ENCODE assay signal across 9 cellular contexts in genomic region chr7:128672927-128673517, GRCh38. TPM values are rescaled to one million over a fixed set of nuclear protein-coding genes. Genes with fewer than 3 reads are reported as not detected.
DNase-seq lines count a peak whose midpoint lies in the region; ATAC-seq and TF ChIP-seq lines count a peak whose summit lies in the region.
"Had no signal": no experiment of that assay in that cellular context is flagged by ENCODE, and none has a peak within 500 bp of the region (broad histone marks: within the 10 kb centered on the region; RNA-seq: fewer than 3 reads in every experiment).

No MANE protein-coding gene starts in this region.

- DNase-seq in BE2C (peak; percentile 61), HCT116 (ENCODE audit: low read depth, low spot score) (peak; percentile 12), amniotic epithelial cell (ENCODE audit: low read depth) (peak; percentile 27), iris pigment epithelial cell (ENCODE audit: low read depth) (peak; percentile 45), NCI-H1417 treated with DMSO at 0.1 percent for 48 hours (lab: John Stamatoyannopoulos, UW) (no peak), inferior parietal cortex (ENCODE audit: extremely low spot score) (no peak), CD1c-positive myeloid dendritic cell (ENCODE audit: extremely low spot score) (no peak), HK-2 (ENCODE audit: unreplicated experiment) (no peak)

- H2AFZ ChIP-seq in HCT116 (ENCODE audit: low read depth, low read length, poor library complexity, severe bottlenecking): peak overlapping the region; percentile 35

- RAD21 ChIA-PET in HCT116 (lab: Charles Lee; ENCODE audit: low non-redundant PET in 1 of 2, low total read pairs in 2 of 2, uncharacterized antibody in 2 of 2, unreplicated experiment in 2 of 2): no interaction called here

- CTCF ChIA-PET in HCT116 (lab: Charles Lee): no interaction called here

- H3K9me2 ChIP-seq in HCT116 (ENCODE audit: insufficient read depth): no peaks in the 10 kb centered on the region

- peak; percentile 82 for TF ChIP-seq CTCF in BE2C (IDR thresholded peaks at IDR 0.05; ENCODE audit: low read depth, low read length)
- peak; percentile 27 to 67 (median 66); a peak in 5 of 6 replicates for TF ChIP-seq CTCF in HCT116 (IDR thresholded peaks at IDR 0.05 in 2 of 3, conservative IDR thresholded peaks at IDR 0.05 in 1 of 3; ENCODE audit: borderline replicate concordance in 1 of 3, insufficient read depth in 1 of 3, low read depth in 2 of 3, low read length in 2 of 3)

- no peaks in the 10 kb centered on the region for H4K20me1 ChIP-seq in HCT116 (ENCODE audit: insufficient read depth)

- H3K4me3 ChIP-seq in BE2C (ENCODE audit: low read depth, low read length): no peak overlapping the region
- no peak overlapping the region for H3K4me3 ChIP-seq in HCT116 (replicated peaks in 1 of 2; ENCODE audit: low read depth in 1 of 2, low read length in 2 of 2)
- H3K4me3 ChIP-seq: body of pancreas had no signal

- POLR2A ChIA-PET in HCT116 (lab: Charles Lee): no interaction called here

- H3K27me3 ChIP-seq in BE2C (no peaks in the 10 kb centered on the region), HCT116 (ENCODE audit: insufficient read depth, low read length) (no peaks in the 10 kb centered on the region; the same call in 1 of the 2 replicates)
- H3K27me3 ChIP-seq: body of pancreas had no signal

- H3K79me2 ChIP-seq in HCT116 (ENCODE audit: insufficient read depth, low read length): no peaks in the 10 kb centered on the region

- H3K9me3 ChIP-seq in BE2C (no peaks in the 10 kb centered on the region), HCT116 (ENCODE audit: control insufficient read depth in 1 of 2, insufficient read depth in 1 of 2, low read depth in 1 of 2, low read length in 2 of 2) (no peaks in the 10 kb centered on the region)
- H3K9me3 ChIP-seq: body of pancreas had no signal

- H3K9ac ChIP-seq in HCT116 (ENCODE audit: low read length): no peak overlapping the region

- TF ChIP-seq RAD21 in HCT116 (IDR thresholded peaks at IDR 0.05; ENCODE audit: low read depth): peak; percentile 26; the same call in 1 of the 2 replicates

- intact Hi-C loops in HCT116 (cut with micrococcal nuclease): no loop called here

- no peak overlapping the region for H3K27ac ChIP-seq in HCT116 (ENCODE audit: low read depth, low read length)
- H3K27ac ChIP-seq: body of pancreas had no signal

- H3K36me3 ChIP-seq in BE2C: no peaks in the 10 kb centered on the region
- no peaks in the 10 kb centered on the region for H3K36me3 ChIP-seq in HCT116 (ENCODE audit: control insufficient read depth in 1 of 2, insufficient read depth in 2 of 2, low read length in 2 of 2)

- peaks cover 8% of the 10 kb centered on the region for H3K4me1 ChIP-seq in BE2C
- peaks cover 0 to 2% of the 10 kb centered on the region in 2 experiments; a peak in 1 of 4 replicates for H3K4me1 ChIP-seq in HCT116 (ENCODE audit: control insufficient read depth in 1 of 2, insufficient read depth in 2 of 2, low read length in 2 of 2)
- H3K4me1 ChIP-seq: body of pancreas had no signal

- ATAC-seq in HCT116: peak; percentile 90
- ATAC-seq: body of pancreas had no signal

- no peak for TF ChIP-seq POLR2A in HCT116 (IDR thresholded peaks at IDR 0.05; ENCODE audit: borderline replicate concordance, extremely low read depth, insufficient read depth, insufficient read length)

- H3K4me2 ChIP-seq in HCT116 (ENCODE audit: low read length): peak overlapping the region; percentile 47

- no TSS peak for BruUV-seq in HCT116 (replicated peaks; lab: Mats Ljungman, UMichigan)

TF ChIP-seq in HCT116, 20 proteins besides CTCF, POLR2A, EP300 and RAD21:
- no peak for TF ChIP-seq EZH2 (IDR thresholded peaks at IDR 0.05)
- no peak for TF ChIP-seq CBX3 (IDR thresholded peaks at IDR 0.05; ENCODE audit: low read depth)
- TF ChIP-seq SP1 (IDR thresholded peaks at IDR 0.05; ENCODE audit: low read depth): no peak
- TF ChIP-seq ZBTB33 (IDR thresholded peaks at IDR 0.05; ENCODE audit: extremely low read depth, insufficient replicate concordance, low read length): no peak
- TF ChIP-seq EZH2phosphoT487 (IDR thresholded peaks at IDR 0.05; ENCODE audit: borderline replicate concordance): no peak
- TF ChIP-seq ZFX (IDR thresholded peaks at IDR 0.05): no peak

RNA-seq across cellular contexts. Expression of gene GARIN1A, which starts 0.9 kb away (rescaled TPM):
- 2.6 TPM for polyA plus RNA-seq in BE2C (2012; ENCODE audit: insufficient read depth, insufficient read length, low read depth)
- 0.49 TPM for total RNA-seq in HCT116 (2021; ENCODE audit: unreplicated experiment)
- polyA plus RNA-seq in HCT116 (2012): 0.06 and 0.09 TPM in 2 replicates

Comparison
In these comparisons a context has a peak if more than half of its experiments do, and no peak if none do; other contexts are left out.
1. DNase-seq: peak in BE2C (single experiment), HCT116 (single experiment), amniotic epithelial cell (single experiment) and iris pigment epithelial cell (single experiment); none in NCI-H1417 treated with DMSO at 0.1 percent for 48 hours (single experiment), inferior parietal cortex (single experiment), CD1c-positive myeloid dendritic cell (single experiment) and HK-2 (single experiment).